Comparison of ENCODE assay signal across 14 cellular contexts in the genomic region with DNA sequence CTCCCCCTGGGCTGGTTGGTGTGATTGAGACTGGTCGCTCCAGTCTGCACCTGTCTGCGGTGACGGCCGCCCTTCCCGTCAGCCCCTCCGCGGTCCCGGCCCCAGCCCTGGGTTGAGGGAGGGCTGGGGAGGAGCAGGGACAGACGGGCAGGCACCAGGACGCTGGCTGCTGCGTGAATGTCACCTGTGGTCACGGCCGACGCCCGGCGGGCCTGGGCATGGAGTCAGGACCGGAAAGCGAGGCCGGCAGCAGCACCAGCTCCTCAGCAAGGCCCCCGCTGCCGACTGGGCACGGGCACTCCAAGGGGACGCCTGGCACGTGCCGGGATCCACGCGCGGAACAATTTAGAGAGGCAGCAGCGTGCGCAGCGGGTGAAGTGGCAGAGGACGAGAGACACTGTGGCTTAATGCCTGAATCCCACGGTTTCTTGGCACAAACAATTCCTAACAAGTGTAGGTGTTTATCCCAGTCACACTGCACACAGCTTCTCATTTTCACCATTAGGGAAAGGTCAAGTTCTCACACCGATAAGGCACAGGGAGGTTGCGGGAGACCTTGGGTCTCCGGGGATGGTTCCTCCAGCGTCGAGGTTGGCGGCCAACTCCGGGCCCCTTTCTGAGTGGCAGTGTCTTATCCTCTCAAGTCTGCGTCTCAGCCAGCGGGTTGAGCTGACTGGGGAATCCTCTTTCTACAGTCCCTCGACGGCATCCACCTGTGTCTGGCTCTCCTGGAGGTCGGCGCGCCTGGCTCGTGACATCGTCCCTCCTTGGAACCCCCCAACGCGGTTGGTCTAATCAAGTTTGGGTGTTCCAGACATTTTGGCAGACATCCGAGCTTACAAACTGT.
DNase-seq lines count a peak whose midpoint lies in the region; ATAC-seq, FAIRE-seq and TF ChIP-seq lines count a peak whose summit lies in the region.
"Had no signal": no experiment of that assay in that cellular context is flagged by ENCODE, and none has a peak within 500 bp of the region (broad histone marks: within the 10 kb centered on the region; RNA-seq: fewer than 3 reads in every experiment).

No MANE protein-coding gene starts in this region.

- no peak for ATAC-seq in GM23338
- no peak for ATAC-seq in activated naive CD4-positive, alpha-beta T cell treated with anti-CD3 and anti-CD28 coated beads, Interleukin-2, amount 50 U/mL, for 72 hours
- ATAC-seq: A549 had no signal

- no peak overlapping the region for H3K4ac ChIP-seq in neuronal stem cell (ENCODE audit: low read length)

- peak overlapping the region; percentile 65 for H3K18ac ChIP-seq in neuronal stem cell (ENCODE audit: low read length)

- H3K27ac Mint-ChIP-seq in GM23338 = no peak overlapping the region
- H3K27ac Mint-ChIP-seq in activated naive CD4-positive, alpha-beta T cell treated with anti-CD3 and anti-CD28 coated beads, Interleukin-2, amount 50 U/mL, for 72 hours = no peak overlapping the region
- H3K27ac Mint-ChIP-seq: CD8-positive, alpha-beta memory T cell had no signal

- H3K9ac ChIP-seq in BLaER1 treated with 17β-estradiol and CSF1 and Interleukin-3, amounts not matched to agents 10 nM and 100 nM = no peak overlapping the region
- H3K9ac ChIP-seq in kidney (ENCODE audit: low read length in 2 of 2) (no peak overlapping the region), neuronal stem cell (ENCODE audit: low read depth, low read length, poor library complexity) (peak overlapping the region; percentile 70)

- H3K79me2 ChIP-seq in GM23338 (replicated peaks; ENCODE audit: insufficient read depth) = no peaks in the 10 kb centered on the region

- H3K36me3 Mint-ChIP-seq in GM23338 (ENCODE audit: low read depth) = no peaks in the 10 kb centered on the region
- H3K36me3 Mint-ChIP-seq in activated naive CD4-positive, alpha-beta T cell treated with anti-CD3 and anti-CD28 coated beads, Interleukin-2, amount 50 U/mL, for 72 hours = no peaks in the 10 kb centered on the region
- H3K36me3 Mint-ChIP-seq: CD8-positive, alpha-beta memory T cell had no signal

- peak overlapping the region; percentile 58 for H2BK15ac ChIP-seq in neuronal stem cell (ENCODE audit: low read length)

- H3K4me3 ChIP-seq in BLaER1 treated with 17β-estradiol and CSF1 and Interleukin-3, amounts not matched to agents 10 nM and 100 nM = no peak overlapping the region
- H3K4me3 ChIP-seq in GM23338 = no peak overlapping the region
- H3K4me3 ChIP-seq in kidney (ENCODE audit: low read length in 2 of 2) = no peak overlapping the region
- H3K4me3 ChIP-seq in neuronal stem cell (ENCODE audit: low read length in 2 of 2) = peak overlapping the region in 1 of 2 donors; percentile 32
- H3K4me3 ChIP-seq: A549, HAP-1 had no signal

- no peak for DNase-seq in GM23338 (ENCODE audit: low spot score)
- peak; percentile 63 for DNase-seq in kidney
- DNase-seq in neuronal stem cell (ENCODE audit: low spot score) = no peak
- DNase-seq in activated CD4-positive, alpha-beta T cell treated with anti-CD3 and anti-CD28 coated beads, Interleukin-2, amount 50 U/mL, for 4 hours = no peak
- no peak for DNase-seq in activated naive CD4-positive, alpha-beta T cell treated with anti-CD3 and anti-CD28 coated beads, Interleukin-2, amount 50 U/mL, for 72 hours (ENCODE audit: low spot score in 2 of 2)
- DNase-seq: BE2C; Caco-2; CD8-positive, alpha-beta memory T cell; DND-41; GF-D8; GOT3 had no signal

- peaks cover 0 to 17% (median 11%) of the 10 kb centered on the region in 11 experiments; a peak in 13 of 22 replicates for H3K9me3 ChIP-seq in BLaER1 treated with 17β-estradiol and CSF1 and Interleukin-3, amounts not matched to agents 10 nM and 100 nM (replicated peaks in 1 of 11)
- H3K9me3 ChIP-seq in kidney (ENCODE audit: control insufficient read depth in 1 of 2, low read length in 2 of 2) (no peaks in the 10 kb centered on the region), neuronal stem cell (replicated peaks in 1 of 2; ENCODE audit: control insufficient read depth in 2 of 2, insufficient read depth in 1 of 2, low read depth in 1 of 2, low read length in 2 of 2) (peaks cover 0 to 1% of the 10 kb centered on the region in 2 donors)
- H3K9me3 ChIP-seq: A549, BE2C, Caco-2, HAP-1 had no signal

- no peak overlapping the region for H4K8ac ChIP-seq in neuronal stem cell (ENCODE audit: low read depth, low read length)

- no peak overlapping the region for H3K27ac ChIP-seq in BLaER1 treated with 17β-estradiol and CSF1 and Interleukin-3, amounts not matched to agents 10 nM and 100 nM
- no peak overlapping the region for H3K27ac ChIP-seq in GM23338 (ENCODE audit: low read depth)
- H3K27ac ChIP-seq in kidney (ENCODE audit: low read depth in 2 of 2, low read length in 2 of 2) = no peak overlapping the region
- H3K27ac ChIP-seq in neuronal stem cell (replicated peaks; ENCODE audit: low read length) = no peak overlapping the region
- H3K27ac ChIP-seq: A549 had no signal

- peak overlapping the region; percentile 88 for H2AK5ac ChIP-seq in neuronal stem cell (ENCODE audit: low read depth, low read length)

- H3K9me3 Mint-ChIP-seq in GM23338 = no peaks in the 10 kb centered on the region
- H3K9me3 Mint-ChIP-seq in activated naive CD4-positive, alpha-beta T cell treated with anti-CD3 and anti-CD28 coated beads, Interleukin-2, amount 50 U/mL, for 72 hours = no peaks in the 10 kb centered on the region

- intact Hi-C loops in kidney (cut with DNase I) = no loop called here

- no peak overlapping the region for H2BK120ac ChIP-seq in neuronal stem cell (ENCODE audit: low read depth, low read length)

- H3K4me3 Mint-ChIP-seq in GM23338 = no peak overlapping the region
- H3K4me3 Mint-ChIP-seq: CD8-positive, alpha-beta memory T cell had no signal

- no peak overlapping the region for H3K14ac ChIP-seq in neuronal stem cell (ENCODE audit: low read length)

- H3K79me1 ChIP-seq in neuronal stem cell (ENCODE audit: low read depth, low read length) = no peaks in the 10 kb centered on the region

- WGBS in neuronal stem cell (ENCODE audit: extremely low coverage in 2 of 2, insufficient read length in 2 of 2, insufficient replicate concordance in 1 of 2), 2 donors = no CpG with 5 or more reads among the region's 52 CpGs

- H3K27me3 Mint-ChIP-seq in GM23338 (ENCODE audit: insufficient read depth, low read depth, poor library complexity) = peaks cover 20% of the 10 kb centered on the region
- H3K27me3 Mint-ChIP-seq: CD8-positive, alpha-beta memory T cell had no signal

- H2BK5ac ChIP-seq in neuronal stem cell (ENCODE audit: low read length) = no peak overlapping the region

- H4K20me1 ChIP-seq in BLaER1 treated with 17β-estradiol and CSF1 and Interleukin-3, amounts not matched to agents 10 nM and 100 nM = peaks cover 0 to 13% (median 0%) of the 10 kb centered on the region in 11 experiments; a peak in 3 of 22 replicates
- no peaks in the 10 kb centered on the region for H4K20me1 ChIP-seq in GM23338 (replicated peaks; ENCODE audit: insufficient read depth)

- peak overlapping the region in 9 of 11 experiments; percentile 58 to 81 (median 73); a peak in 15 of 22 replicates for H3K4me2 ChIP-seq in BLaER1 treated with 17β-estradiol and CSF1 and Interleukin-3, amounts not matched to agents 10 nM and 100 nM
- H3K4me2 ChIP-seq in GM23338 = no peak overlapping the region
- no peak overlapping the region for H3K4me2 ChIP-seq in neuronal stem cell (ENCODE audit: insufficient read depth, low read length, poor library complexity, severe bottlenecking)
- H3K4me2 ChIP-seq: A549 had no signal

- peaks cover 11% of the 10 kb centered on the region for H3K4me1 Mint-ChIP-seq in GM23338
- H3K4me1 Mint-ChIP-seq: CD8-positive, alpha-beta memory T cell had no signal

- no peak for FAIRE-seq in kidney (lab: Jason Lieb, UNC)
- FAIRE-seq: A549 had no signal

- no peaks in the 10 kb centered on the region for H3K36me3 ChIP-seq in BLaER1 treated with 17β-estradiol and CSF1 and Interleukin-3, amounts not matched to agents 10 nM and 100 nM
- no peaks in the 10 kb centered on the region for H3K36me3 ChIP-seq in GM23338 (ENCODE audit: insufficient read depth)
- H3K36me3 ChIP-seq in kidney (ENCODE audit: control insufficient read depth in 1 of 2, insufficient read depth in 2 of 2, low read length in 2 of 2) = no peaks in the 10 kb centered on the region
- no peaks in the 10 kb centered on the region for H3K36me3 ChIP-seq in neuronal stem cell (replicated peaks in 1 of 2; ENCODE audit: control insufficient read depth in 2 of 2, insufficient read depth in 2 of 2, low read length in 2 of 2)
- H3K36me3 ChIP-seq: BE2C, HAP-1 had no signal

- TF ChIP-seq CTCF in GM23338 (conservative IDR thresholded peaks at IDR 0.05; ENCODE audit: low read depth in 2 of 2) (no peak), kidney (IDR thresholded peaks at IDR 0.05; ENCODE audit: borderline replicate concordance, extremely low read depth, insufficient read depth) (no peak)

- H4K91ac ChIP-seq in neuronal stem cell (ENCODE audit: low read depth, low read length, poor library complexity) = no peak overlapping the region

- peaks cover 7 to 45% (median 36%) of the 10 kb centered on the region in 10 experiments; a peak in 19 of 20 replicates for H3K4me1 ChIP-seq in BLaER1 treated with 17β-estradiol and CSF1 and Interleukin-3, amounts not matched to agents 10 nM and 100 nM
- H3K4me1 ChIP-seq in GM23338 (ENCODE audit: insufficient read depth) = 0 out of 2 replicates have a peak, but pooled peaks cover 4% of the 10 kb centered on the region
- H3K4me1 ChIP-seq in kidney (ENCODE audit: control insufficient read depth in 1 of 2, insufficient read depth in 1 of 2, low read depth in 1 of 2, low read length in 2 of 2) = no peaks in the 10 kb centered on the region
- H3K4me1 ChIP-seq in neuronal stem cell (ENCODE audit: control insufficient read depth in 2 of 2, insufficient read depth in 1 of 2, low read depth in 1 of 2, low read length in 2 of 2) = no peaks in the 10 kb centered on the region
- H3K4me1 ChIP-seq: A549, BE2C, Caco-2, HAP-1 had no signal

- H2AFZ ChIP-seq in GM23338 = 0 out of 2 replicates have a peak overlapping the region, but pooled peaks have one; percentile 56
- no peak overlapping the region for H2AFZ ChIP-seq in neuronal stem cell (ENCODE audit: low read length)

- no peaks in the 10 kb centered on the region for H3F3A ChIP-seq in GM23338 (replicated peaks; ENCODE audit: low read depth)

- H3K9me2 ChIP-seq in GM23338 (ENCODE audit: insufficient read depth) = no peaks in the 10 kb centered on the region

- H3K27me3 ChIP-seq in BLaER1 treated with 17β-estradiol and CSF1 and Interleukin-3, amounts not matched to agents 10 nM and 100 nM = peaks cover 5 to 35% (median 27%) of the 10 kb centered on the region in 11 experiments; a peak in 19 of 22 replicates
- H3K27me3 ChIP-seq in GM23338 (ENCODE audit: insufficient read depth) (no peaks in the 10 kb centered on the region), neuronal stem cell (ENCODE audit: control insufficient read depth in 3 of 3, insufficient read depth in 3 of 3, low read depth in 1 of 3, low read length in 3 of 3) (peaks cover 0 to 35% (median 0%) of the 10 kb centered on the region in 3 experiments)

- H2BK12ac ChIP-seq in neuronal stem cell (ENCODE audit: low read length) = no peak overlapping the region

- peak overlapping the region; percentile 97 for H3K23ac ChIP-seq in neuronal stem cell (ENCODE audit: low read depth, low read length, poor library complexity)

TF ChIP-seq in GM23338, 12 proteins besides CTCF, POLR2A, EP300 and RAD21:
- TF ChIP-seq CREB1 (CRISPR knock-in tag; IDR thresholded peaks at IDR 0.05; ENCODE audit: low read depth) (no peak), EZH2 (IDR thresholded peaks at IDR 0.05; ENCODE audit: low read depth, unreplicated experiment) (no peak), STAT1 (IDR thresholded peaks at IDR 0.05; ENCODE audit: unreplicated experiment) (no peak)

Comparison
In these comparisons a context has a peak if more than half of its experiments do, and no peak if none do; other contexts are left out.
1. H3K4me2 ChIP-seq: peak in BLaER1 treated with 17β-estradiol and CSF1 and Interleukin-3, amounts not matched to agents 10 nM and 100 nM (9 of 11); none in GM23338 (single experiment) and neuronal stem cell (single experiment).